Comparison of ENCODE assay signal across 8 cellular contexts in genomic region chr1:190436615-190437014, GRCh38. TPM values are rescaled to one million over a fixed set of nuclear protein-coding genes. Genes with fewer than 3 reads are reported as not detected.
DNase-seq lines count a peak whose midpoint lies in the region; ATAC-seq and TF ChIP-seq lines count a peak whose summit lies in the region.
"Had no signal": no experiment of that assay in that cellular context is flagged by ENCODE, and none has a peak within 500 bp of the region (broad histone marks: within the 10 kb centered on the region; RNA-seq: fewer than 3 reads in every experiment).

No MANE protein-coding gene starts in this region.

- H3K79me2 ChIP-seq in MM.1S (ENCODE audit: low read length): no peaks in the 10 kb centered on the region

- no peak overlapping the region for H3K4me3 Mint-ChIP-seq in neural crest cell
- no peak overlapping the region for H3K4me3 Mint-ChIP-seq in endothelial cell (ENCODE audit: unreplicated experiment)

- no peaks in the 10 kb centered on the region for H3K36me3 ChIP-seq in MM.1S (replicated peaks; ENCODE audit: insufficient read depth, low read length)

- no peak overlapping the region for H3K27ac ChIP-seq in MM.1S (ENCODE audit: low read length)

- no peaks in the 10 kb centered on the region for H3K27me3 ChIP-seq in MM.1S (replicated peaks; ENCODE audit: insufficient read depth, low read length)

- no peaks in the 10 kb centered on the region for H3F3A ChIP-seq in MM.1S (ENCODE audit: insufficient read depth, low read length)

- H3K4me3 ChIP-seq in MM.1S (ENCODE audit: low read length): no peak overlapping the region

- H3K27ac Mint-ChIP-seq in neural crest cell (ENCODE audit: unreplicated experiment) (no peak overlapping the region), endothelial cell (ENCODE audit: unreplicated experiment) (no peak overlapping the region)

- no peaks in the 10 kb centered on the region for H3K9me3 ChIP-seq in MM.1S (replicated peaks; ENCODE audit: insufficient read depth, low read length)

- no peaks in the 10 kb centered on the region for H3K36me3 Mint-ChIP-seq in neural crest cell (ENCODE audit: low read depth)
- H3K36me3 Mint-ChIP-seq in endothelial cell (ENCODE audit: low read depth, unreplicated experiment): no peaks in the 10 kb centered on the region

- H3K9me3 Mint-ChIP-seq in neural crest cell (no peaks in the 10 kb centered on the region), endothelial cell (ENCODE audit: unreplicated experiment) (no peaks in the 10 kb centered on the region)

- peak; percentile 52 for TF ChIP-seq CTCF in MM.1S (IDR thresholded peaks at IDR 0.05; ENCODE audit: low read length)
- TF ChIP-seq CTCF in neural crest cell (conservative IDR thresholded peaks at IDR 0.05): peak; percentile 62
- TF ChIP-seq CTCF in endothelial cell (IDR thresholded peaks at IDR 0.05; ENCODE audit: unreplicated experiment): no peak

- DNase-seq in MM.1S: peak; percentile 58
- peak; percentile 53 for DNase-seq in amniotic epithelial cell (ENCODE audit: low read depth)
- no peak for DNase-seq in neural crest cell (ENCODE audit: low read depth, low spot score)
- no peak for DNase-seq in endothelial cell (ENCODE audit: low spot score)
- no peak for DNase-seq in stimulated activated CD4-positive, alpha-beta T cell treated with anti-CD3 and anti-CD28 coated beads, Interleukin-4, amount 100 ng/mL, for 4 hours
- DNase-seq: activated CD4-positive, alpha-beta T cell treated with anti-CD3 and anti-CD28 coated beads, Interleukin-2, amount 50 U/mL, for 1 hour had no signal

- H3K4me1 ChIP-seq in MM.1S (ENCODE audit: low read length): no peaks in the 10 kb centered on the region

- ATAC-seq in GM18520 (IDR thresholded peaks at IDR 0.05; ENCODE audit: unreplicated experiment) (peak; percentile 39), HG02973 (IDR thresholded peaks at IDR 0.05; ENCODE audit: unreplicated experiment) (no peak)

- no peaks in the 10 kb centered on the region for H4K20me1 ChIP-seq in MM.1S (ENCODE audit: insufficient read depth, low read length)

- no peaks in the 10 kb centered on the region for H3K4me1 Mint-ChIP-seq in neural crest cell
- no peaks in the 10 kb centered on the region for H3K4me1 Mint-ChIP-seq in endothelial cell (ENCODE audit: unreplicated experiment)

- peaks cover 8% of the 10 kb centered on the region for H3K27me3 Mint-ChIP-seq in neural crest cell (ENCODE audit: low read depth)
- no peaks in the 10 kb centered on the region for H3K27me3 Mint-ChIP-seq in endothelial cell (ENCODE audit: unreplicated experiment)

- no peak overlapping the region for H2AFZ ChIP-seq in MM.1S (ENCODE audit: low read length)

- no peak overlapping the region for H3K9ac ChIP-seq in MM.1S (ENCODE audit: low read length)

- no peaks in the 10 kb centered on the region for H3K9me2 ChIP-seq in MM.1S (replicated peaks; ENCODE audit: insufficient read depth, low read length)

- H3K4me2 ChIP-seq in MM.1S (ENCODE audit: low read depth, low read length): no peak overlapping the region

RNA-seq across cellular contexts. Expression of gene BRINP3, which starts 41.0 kb away (rescaled TPM):
- total RNA-seq in neural crest cell (0.45 and 0.77 TPM in 2 replicates), endothelial cell (ENCODE audit: unreplicated experiment) (2.2 TPM)

Comparison
In these comparisons a context has a peak if more than half of its experiments do, and no peak if none do; other contexts are left out.
1. DNase-seq: peak in MM.1S (single experiment) and amniotic epithelial cell (single experiment); none in neural crest cell (single experiment), endothelial cell (single experiment) and stimulated activated CD4-positive, alpha-beta T cell treated with anti-CD3 and anti-CD28 coated beads, Interleukin-4, amount 100 ng/mL, for 4 hours (0 of 2).